In genomic region chr2:224039770-224040088, GRCh38 we compare ENCODE assay signal across 9 cellular contexts. TPM values are rescaled to one million over a fixed set of nuclear protein-coding genes. Genes with fewer than 3 reads are reported as not detected.
A peak's percentile ranks its signal among the peaks of the same experiment; 100 is the strongest.
DNase-seq lines count a peak whose midpoint lies in the region; ATAC-seq lines count a peak whose summit lies in the region.
"Had no signal": no experiment of that assay in that cellular context is flagged by ENCODE, and none has a peak within 500 bp of the region (broad histone marks: within the 10 kb centered on the region; RNA-seq: fewer than 3 reads in every experiment).

No MANE protein-coding gene starts in this region.

- H3K9me3 Mint-ChIP-seq in activated T-helper 17 cell treated with anti-CD3 and anti-CD28 coated beads, Interleukin-2, amount 50 U/mL, for 72 hours: no peaks in the 10 kb centered on the region

- DNase-seq in substantia nigra (lab: John Stamatoyannopoulos, UW) (peak in 1 of 49 donors; percentile 53), kidney glomerular epithelial cell (lab: John Stamatoyannopoulos, UW) (no peak), RPMI8226 (no peak)

- no peaks in the 10 kb centered on the region for H3K9me3 ChIP-seq in iPS-15b (ENCODE audit: control insufficient read depth, insufficient read depth, low read length)
- H3K9me3 ChIP-seq: neutrophil had no signal

- peak; percentile 10 for ATAC-seq in GM18909 (IDR thresholded peaks at IDR 0.05; ENCODE audit: poor library complexity, unreplicated experiment)
- ATAC-seq in HG02885 (IDR thresholded peaks at IDR 0.05; ENCODE audit: poor library complexity, unreplicated experiment): peak; percentile 12
- ATAC-seq in activated T-helper 17 cell treated with anti-CD3 and anti-CD28 coated beads, Interleukin-2, amount 50 U/mL, for 72 hours (replicated peaks): peak; percentile 10
- ATAC-seq in HG03135 (IDR thresholded peaks at IDR 0.05; ENCODE audit: unreplicated experiment): no peak

- H3K36me3 ChIP-seq in iPS-15b (ENCODE audit: control insufficient read depth, insufficient read depth, low read length): no peaks in the 10 kb centered on the region
- H3K36me3 ChIP-seq: neutrophil had no signal

- H3K4me3 ChIP-seq in iPS-15b (ENCODE audit: low read depth, low read length): peak overlapping the region; percentile 90

- peaks cover 60% of the 10 kb centered on the region for H3K27me3 Mint-ChIP-seq in activated T-helper 17 cell treated with anti-CD3 and anti-CD28 coated beads, Interleukin-2, amount 50 U/mL, for 72 hours

- H3K27ac ChIP-seq in substantia nigra (ENCODE audit: low read depth, low read length, poor library complexity, severe bottlenecking): peak overlapping the region; percentile 61
- H3K27ac ChIP-seq: neutrophil had no signal

- H3K4me1 ChIP-seq in iPS-15b (ENCODE audit: control insufficient read depth, insufficient read depth, low read length): peaks cover under 1% of the 10 kb centered on the region

- peaks cover 48% of the 10 kb centered on the region for H3K27me3 ChIP-seq in iPS-15b (ENCODE audit: control insufficient read depth, insufficient read depth, low read length)

- H3K4me1 Mint-ChIP-seq in activated T-helper 17 cell treated with anti-CD3 and anti-CD28 coated beads, Interleukin-2, amount 50 U/mL, for 72 hours: peaks cover 13% of the 10 kb centered on the region

- peak overlapping the region; percentile 32 for H3K9ac ChIP-seq in iPS-15b (ENCODE audit: low read depth, low read length)

- H3K27ac Mint-ChIP-seq in activated T-helper 17 cell treated with anti-CD3 and anti-CD28 coated beads, Interleukin-2, amount 50 U/mL, for 72 hours: no peak overlapping the region

- H3K4me3 Mint-ChIP-seq in activated T-helper 17 cell treated with anti-CD3 and anti-CD28 coated beads, Interleukin-2, amount 50 U/mL, for 72 hours: peak overlapping the region; percentile 36

- H3K36me3 Mint-ChIP-seq in activated T-helper 17 cell treated with anti-CD3 and anti-CD28 coated beads, Interleukin-2, amount 50 U/mL, for 72 hours (ENCODE audit: low read depth): peaks cover 14% of the 10 kb centered on the region

RNA-seq across cellular contexts. Expression of gene SERPINE2, which starts 0.6 kb away (rescaled TPM):
- 10 to 100 TPM in 1 of 2 donors, 1 to 10 TPM in 1; 3.3 to 25.4 TPM for total RNA-seq in activated T-helper 17 cell treated with anti-CD3 and anti-CD28 coated beads, Interleukin-2, amount 50 U/mL, for 72 hours
